1 cellular context compared by ENCODE assay signal in the genomic region with DNA sequence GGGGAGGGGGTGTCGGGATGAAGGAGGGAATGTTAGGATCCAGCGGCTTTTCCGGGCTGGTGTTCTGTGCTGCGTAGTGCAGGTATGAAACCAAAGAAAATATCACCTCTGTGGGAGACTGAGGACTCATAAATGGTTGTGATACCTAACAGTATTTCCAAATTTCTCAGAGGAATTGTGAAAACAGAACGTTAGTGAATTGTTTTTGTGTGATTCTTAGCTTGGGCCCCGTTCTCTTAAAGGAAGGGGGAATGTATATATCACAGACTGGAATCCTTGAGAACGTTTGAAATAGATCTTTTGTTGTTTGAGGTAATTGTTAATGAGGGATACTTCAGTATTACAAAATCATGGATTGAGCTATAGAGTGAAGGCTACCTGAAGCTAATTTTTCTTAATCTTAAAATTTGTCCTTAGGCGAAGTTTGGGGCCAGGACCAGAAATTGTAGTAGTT.
TF ChIP-seq lines count a peak whose summit lies in the region.

No MANE protein-coding gene starts in this region.

TF ChIP-seq in HepG2, 621 proteins besides CTCF, POLR2A, EP300 and RAD21 (continued from another document):
- TF ChIP-seq, protein P1, sequence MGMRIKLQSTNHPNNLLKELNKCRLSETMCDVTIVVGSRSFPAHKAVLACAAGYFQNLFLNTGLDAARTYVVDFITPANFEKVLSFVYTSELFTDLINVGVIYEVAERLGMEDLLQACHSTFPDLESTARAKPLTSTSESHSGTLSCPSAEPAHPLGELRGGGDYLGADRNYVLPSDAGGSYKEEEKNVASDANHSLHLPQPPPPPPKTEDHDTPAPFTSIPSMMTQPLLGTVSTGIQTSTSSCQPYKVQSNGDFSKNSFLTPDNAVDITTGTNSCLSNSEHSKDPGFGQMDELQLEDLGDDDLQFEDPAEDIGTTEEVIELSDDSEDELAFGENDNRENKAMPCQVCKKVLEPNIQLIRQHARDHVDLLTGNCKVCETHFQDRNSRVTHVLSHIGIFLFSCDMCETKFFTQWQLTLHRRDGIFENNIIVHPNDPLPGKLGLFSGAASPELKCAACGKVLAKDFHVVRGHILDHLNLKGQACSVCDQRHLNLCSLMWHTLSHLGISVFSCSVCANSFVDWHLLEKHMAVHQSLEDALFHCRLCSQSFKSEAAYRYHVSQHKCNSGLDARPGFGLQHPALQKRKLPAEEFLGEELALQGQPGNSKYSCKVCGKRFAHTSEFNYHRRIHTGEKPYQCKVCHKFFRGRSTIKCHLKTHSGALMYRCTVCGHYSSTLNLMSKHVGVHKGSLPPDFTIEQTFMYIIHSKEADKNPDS (CRISPR knock-in tag; IDR thresholded peaks at IDR 0.05): no peak
- TF ChIP-seq, protein P2, sequence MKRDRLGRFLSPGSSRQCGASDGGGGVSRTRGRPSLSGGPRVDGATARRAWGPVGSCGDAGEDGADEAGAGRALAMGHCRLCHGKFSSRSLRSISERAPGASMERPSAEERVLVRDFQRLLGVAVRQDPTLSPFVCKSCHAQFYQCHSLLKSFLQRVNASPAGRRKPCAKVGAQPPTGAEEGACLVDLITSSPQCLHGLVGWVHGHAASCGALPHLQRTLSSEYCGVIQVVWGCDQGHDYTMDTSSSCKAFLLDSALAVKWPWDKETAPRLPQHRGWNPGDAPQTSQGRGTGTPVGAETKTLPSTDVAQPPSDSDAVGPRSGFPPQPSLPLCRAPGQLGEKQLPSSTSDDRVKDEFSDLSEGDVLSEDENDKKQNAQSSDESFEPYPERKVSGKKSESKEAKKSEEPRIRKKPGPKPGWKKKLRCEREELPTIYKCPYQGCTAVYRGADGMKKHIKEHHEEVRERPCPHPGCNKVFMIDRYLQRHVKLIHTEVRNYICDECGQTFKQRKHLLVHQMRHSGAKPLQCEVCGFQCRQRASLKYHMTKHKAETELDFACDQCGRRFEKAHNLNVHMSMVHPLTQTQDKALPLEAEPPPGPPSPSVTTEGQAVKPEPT (CRISPR knock-in tag; IDR thresholded peaks at IDR 0.05; ENCODE audit: low read depth): no peak
- TF ChIP-seq SOX13 (IDR thresholded peaks at IDR 0.05) (no peak), SOX13 (CRISPR knock-in tag; conservative IDR thresholded peaks at IDR 0.05 in 1 of 2, IDR thresholded peaks at IDR 0.05 in 1 of 2) (0 out of 4 replicates have a peak, but pooled peaks of 1 of the 2 experiments have one; percentile 52), CBFB (CRISPR knock-in tag; IDR thresholded peaks at IDR 0.05) (peak; percentile 28; the same call in 1 of the 2 replicates), XRCC5 (optimal IDR thresholded peaks at IDR 0.05; ENCODE audit: low read length) (no peak)
- TF ChIP-seq, protein P3, sequence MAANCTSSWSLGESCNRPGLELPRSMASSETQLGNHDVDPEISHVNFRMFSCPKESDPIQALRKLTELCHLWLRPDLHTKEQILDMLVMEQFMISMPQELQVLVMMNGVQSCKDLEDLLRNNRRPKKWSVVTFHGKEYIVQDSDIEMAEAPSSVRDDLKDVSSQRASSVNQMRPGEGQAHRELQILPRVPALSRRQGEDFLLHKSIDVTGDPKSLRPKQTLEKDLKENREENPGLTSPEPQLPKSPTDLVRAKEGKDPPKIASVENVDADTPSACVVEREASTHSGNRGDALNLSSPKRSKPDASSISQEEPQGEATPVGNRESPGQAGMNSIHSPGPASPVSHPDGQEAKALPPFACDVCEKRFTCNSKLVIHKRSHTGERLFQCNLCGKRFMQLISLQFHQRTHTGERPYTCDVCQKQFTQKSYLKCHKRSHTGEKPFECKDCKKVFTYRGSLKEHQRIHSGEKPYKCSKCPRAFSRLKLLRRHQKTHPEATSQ (CRISPR knock-in tag; IDR thresholded peaks at IDR 0.05; ENCODE audit: borderline replicate concordance): peak; percentile 12; the same call in 1 of the 2 replicates
- TF ChIP-seq, protein P4, sequence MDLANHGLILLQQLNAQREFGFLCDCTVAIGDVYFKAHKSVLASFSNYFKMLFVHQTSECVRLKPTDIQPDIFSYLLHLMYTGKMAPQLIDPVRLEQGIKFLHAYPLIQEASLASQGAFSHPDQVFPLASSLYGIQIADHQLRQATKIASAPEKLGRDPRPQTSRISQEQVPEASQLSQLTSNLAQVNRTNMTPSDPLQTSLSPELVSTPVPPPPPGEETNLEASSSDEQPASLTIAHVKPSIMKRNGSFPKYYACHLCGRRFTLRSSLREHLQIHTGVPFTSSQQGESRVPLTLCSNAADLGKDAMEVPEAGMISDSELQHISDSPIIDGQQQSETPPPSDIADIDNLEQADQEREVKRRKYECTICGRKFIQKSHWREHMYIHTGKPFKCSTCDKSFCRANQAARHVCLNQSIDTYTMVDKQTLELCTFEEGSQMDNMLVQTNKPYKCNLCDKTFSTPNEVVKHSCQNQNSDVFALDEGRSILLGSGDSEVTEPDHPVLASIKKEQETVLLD (CRISPR knock-in tag; IDR thresholded peaks at IDR 0.05; ENCODE audit: low read depth): no peak
- TF ChIP-seq, protein P5, sequence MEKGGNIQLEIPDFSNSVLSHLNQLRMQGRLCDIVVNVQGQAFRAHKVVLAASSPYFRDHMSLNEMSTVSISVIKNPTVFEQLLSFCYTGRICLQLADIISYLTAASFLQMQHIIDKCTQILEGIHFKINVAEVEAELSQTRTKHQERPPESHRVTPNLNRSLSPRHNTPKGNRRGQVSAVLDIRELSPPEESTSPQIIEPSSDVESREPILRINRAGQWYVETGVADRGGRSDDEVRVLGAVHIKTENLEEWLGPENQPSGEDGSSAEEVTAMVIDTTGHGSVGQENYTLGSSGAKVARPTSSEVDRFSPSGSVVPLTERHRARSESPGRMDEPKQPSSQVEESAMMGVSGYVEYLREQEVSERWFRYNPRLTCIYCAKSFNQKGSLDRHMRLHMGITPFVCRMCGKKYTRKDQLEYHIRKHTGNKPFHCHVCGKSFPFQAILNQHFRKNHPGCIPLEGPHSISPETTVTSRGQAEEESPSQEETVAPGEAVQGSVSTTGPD (CRISPR knock-in tag; IDR thresholded peaks at IDR 0.05): peak; percentile 28; the same call in 1 of the 2 replicates
